20 cellular contexts compared by ENCODE assay signal in the genomic region with DNA sequence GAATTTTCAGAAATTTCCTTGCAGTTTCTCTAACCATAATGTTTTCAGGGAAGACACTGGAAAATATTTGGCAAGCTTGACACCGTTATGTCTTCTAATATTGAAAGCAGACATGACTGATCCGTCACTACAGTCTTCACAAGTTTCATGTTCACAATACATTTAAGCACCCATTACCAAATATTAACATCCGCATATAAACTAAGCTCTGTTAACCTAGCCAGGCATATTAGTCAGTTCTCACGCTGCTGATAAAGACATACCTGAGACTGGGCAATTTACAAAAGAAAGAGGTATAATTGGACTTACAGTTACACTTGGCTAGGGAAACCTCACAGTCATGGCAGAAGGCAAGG.
"Had no signal": no experiment of that assay in that cellular context is flagged by ENCODE, and none has a peak within 500 bp of the region (broad histone marks: within the 10 kb centered on the region; RNA-seq: fewer than 3 reads in every experiment).

No MANE protein-coding gene starts in this region.

- ATAC-seq: activated T-cell treated with anti-CD3 and anti-CD28 coated beads, Interleukin-2, amount 50 U/mL, for 72 hours; gastrocnemius medialis; left lung had no signal

- H3K4me3 ChIP-seq: adrenal gland, breast epithelium, gastrocnemius medialis, left lung, spleen, thoracic aorta had no signal

- H3K27ac ChIP-seq: adrenal gland, breast epithelium, gastrocnemius medialis, left lung, spleen, thoracic aorta, VCaP had no signal

- H3K4me1 ChIP-seq: adrenal gland, breast epithelium, gastrocnemius medialis, left lung, spleen had no signal

- H3K9me3 ChIP-seq: adrenal gland, gastrocnemius medialis, thoracic aorta had no signal

- H3K36me3 ChIP-seq: adrenal gland, breast epithelium, gastrocnemius medialis, left lung, spleen, thoracic aorta had no signal

- H3K27me3 ChIP-seq: adrenal gland, breast epithelium, gastrocnemius medialis, left lung, spleen had no signal

- DNase-seq: activated CD4-positive, CD25-positive, alpha-beta regulatory T cell treated with anti-CD3 and anti-CD28 coated beads, Interleukin-2, amount 50 U/mL, for 72 hours; activated effector memory CD4-positive, alpha-beta T cell treated with anti-CD3 and anti-CD28 coated beads, Interleukin-2, amount 50 U/mL, for 16 hours; activated T-cell treated with anti-CD3 and anti-CD28 coated beads, Interleukin-2, amount 50 U/mL, for 72 hours; adrenal gland; cerebellar nuclear complex; cortex of kidney; effector CD4-positive, alpha-beta T cell; gastrocnemius medialis; head of caudate nucleus; kidney; left lung; mammary epithelial cell; nephron progenitor cell; occipital lobe; posterior cingulate gyrus; spleen; stimulated activated naive B cell treated with anti-CD40 and anti-IgM and Interleukin-4, amounts not matched to agents 10 μg/mL and 1 μg/mL and 100 μg/mL, for 72 hours had no signal
